ENCODE assay signal across 8 cellular contexts in the genomic region with DNA sequence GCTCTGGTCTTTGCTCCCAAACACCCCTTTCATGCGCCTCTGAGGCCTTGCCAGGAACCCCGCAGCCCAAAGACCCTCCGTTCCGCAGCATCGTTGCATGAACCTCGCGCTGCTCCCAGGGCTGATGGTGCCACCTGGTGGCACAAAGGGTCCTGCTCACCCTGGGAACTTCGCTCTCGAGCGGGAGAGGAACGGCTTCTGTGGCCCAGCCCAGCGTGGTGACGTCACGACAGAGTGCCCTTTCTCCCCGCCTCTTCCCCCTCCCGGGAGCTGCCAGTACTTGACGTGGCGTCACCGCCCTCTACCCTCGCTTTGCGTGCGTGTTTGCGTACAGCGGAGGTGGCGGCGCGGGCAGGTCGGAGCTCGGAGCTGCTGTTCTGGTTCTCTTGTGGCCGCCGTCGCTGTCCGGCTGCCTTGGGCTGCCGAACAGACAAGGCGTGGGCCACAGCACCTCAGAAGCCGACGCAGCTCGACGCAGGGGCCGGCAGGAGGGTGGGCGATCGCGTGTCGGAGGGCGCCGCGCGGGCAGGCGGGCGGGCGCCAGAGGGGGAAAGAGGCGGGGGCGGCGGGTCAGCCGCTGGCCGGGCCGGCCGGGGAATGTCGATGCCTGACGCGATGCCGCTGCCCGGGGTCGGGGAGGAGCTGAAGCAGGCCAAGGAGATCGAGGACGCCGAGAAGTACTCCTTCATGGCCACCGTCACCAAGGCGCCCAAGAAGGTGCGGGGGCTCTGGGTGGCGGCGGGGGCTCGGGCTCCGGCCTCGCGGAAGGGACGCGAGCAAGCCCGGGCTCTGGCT. TPM values are rescaled to one million over a fixed set of nuclear protein-coding genes. Genes with fewer than 3 reads are reported as not detected.
A peak's percentile ranks its signal among the peaks of the same experiment; 100 is the strongest.
DNase-seq lines count a peak whose midpoint lies in the region; ATAC-seq and TF ChIP-seq lines count a peak whose summit lies in the region.

Gene AHCYL1 (plus strand): TSS at position 310 of the 795 bp plus-strand sequence. CDS start 288 bp downstream, at position 598.

- no peaks in the 10 kb centered on the region for H3K27me3 ChIP-seq in hepatocyte

- peak; percentile 99 for TF ChIP-seq CTCF in hepatocyte (IDR thresholded peaks at IDR 0.05; ENCODE audit: poor library complexity)

- H3K27ac ChIP-seq in hepatocyte: peak within 1 kb of the TSS; percentile 98

- DNase-seq in 8988T: peak; percentile 85
- peak; percentile 96 to 97 for DNase-seq in NCI-H2081 (lab: John Stamatoyannopoulos, UW)
- DNase-seq in T1000 (lab: John Stamatoyannopoulos, UW): peak; percentile 98
- DNase-seq in astrocyte of the hippocampus (ENCODE audit: low read depth, low spot score): peak; percentile 100
- DNase-seq in hepatocyte (ENCODE audit: low spot score): peak; percentile 100
- peak; percentile 100 for DNase-seq in retina

- ATAC-seq in GM18511 (IDR thresholded peaks at IDR 0.05; ENCODE audit: unreplicated experiment) (peak; percentile 98), HG03039 (IDR thresholded peaks at IDR 0.05; ENCODE audit: unreplicated experiment) (peak; percentile 95)

- peak within 1 kb of the TSS; percentile 34 for H3K4me3 ChIP-seq in hepatocyte

- peak within 1 kb of the TSS; percentile 95 for H3K4me2 ChIP-seq in hepatocyte

- H3K4me1 ChIP-seq in hepatocyte (ENCODE audit: insufficient read depth): peaks cover 41% of the 10 kb centered on the region

- H2AFZ ChIP-seq in hepatocyte: peak within 1 kb of the TSS; percentile 29

- 1% methylated on average over 37 of the region's 79 CpGs for WGBS in hepatocyte (ENCODE audit: low lambda C conversion rate, missing lambda C conversion rate)

- peaks cover 48% of the 10 kb centered on the region for H3K79me2 ChIP-seq in hepatocyte

- peaks cover 46% of the 10 kb centered on the region for H4K20me1 ChIP-seq in hepatocyte (ENCODE audit: insufficient read depth, poor library complexity, severe bottlenecking)

- no peaks in the 10 kb centered on the region for H3K9me2 ChIP-seq in hepatocyte (replicated peaks; ENCODE audit: insufficient read depth)

- H3K36me3 ChIP-seq in hepatocyte (replicated peaks; ENCODE audit: insufficient read depth, low read depth): no peaks in the 10 kb centered on the region

- H3K9me3 ChIP-seq in hepatocyte (ENCODE audit: low read depth): no peaks in the 10 kb centered on the region

RNA-seq across cellular contexts. Expression of gene AHCYL1, which starts in this region (rescaled TPM):
- 49.2 and 56.2 TPM in 2 replicates for total RNA-seq in hepatocyte
- polyA plus RNA-seq in hepatocyte: 88.4 and 97.6 TPM in 2 replicates

Comparison
In these comparisons a context has a peak if more than half of its experiments do, and no peak if none do; other contexts are left out.
1. Peak in every context shown above with its lines: DNase-seq, ATAC-seq, H3K4me3 ChIP-seq and H3K27ac ChIP-seq.